In genomic region chr3:130725746-130726145, GRCh38 we compare ENCODE assay signal across 20 cellular contexts.
"Had no signal": no experiment of that assay in that cellular context is flagged by ENCODE, and none has a peak within 500 bp of the region (broad histone marks: within the 10 kb centered on the region; RNA-seq: fewer than 3 reads in every experiment).

No MANE protein-coding gene starts in this region.

- H3K27me3 ChIP-seq: ovary, upper lobe of left lung had no signal

- DNase-seq: activated B cell treated with CpG ODN at 0.5 μM for 24 hours; activated CD4-positive, alpha-beta T cell treated with anti-CD3 and anti-CD28 coated beads for 36 hours; activated CD4-positive, alpha-beta T cell treated with anti-CD3 and anti-CD28 coated beads, Interleukin-2, amount 50 U/mL, for 4 hours; activated CD8-positive, alpha-beta memory T cell treated with anti-CD3 and anti-CD28 coated beads, Interleukin-2, amount 50 U/mL, for 48 hours; activated naive CD4-positive, alpha-beta T cell treated with Interleukin-2 at 50 U/mL for 16 hours; activated naive CD8-positive, alpha-beta T cell treated with anti-CD3 and anti-CD28 coated beads for 36 hours; activated T-cell treated with anti-CD3 and anti-CD28 coated beads, Interleukin-2, amount 50 U/mL, for 4 hours; amygdala; glutamatergic neuron; hippocampal formation; left ventricle myocardium inferior; midbrain; ovary; right cardiac atrium; stimulated activated CD4-positive, alpha-beta T cell treated with anti-CD3 and anti-CD28 coated beads, Interleukin-12 subunit alpha, Interleukin-12 subunit beta, amount 100 ng/mL, for 4 hours; stimulated activated CD4-positive, alpha-beta T cell treated with anti-CD3 and anti-CD28 coated beads, Interleukin-4, amount 100 ng/mL, for 4 hours; stimulated activated naive CD8-positive, alpha-beta T cell treated with anti-CD3 and anti-CD28 coated beads, Interleukin-15, Interleukin-2, amounts not matched to agents 100 U/mL and 50 U/mL, for 24 hours; T-helper 17 cell; upper lobe of left lung had no signal

- H3K4me3 ChIP-seq: left ventricle myocardium inferior, ovary, upper lobe of left lung had no signal

- H3K9me3 ChIP-seq: left ventricle myocardium inferior, ovary, upper lobe of left lung had no signal

- ATAC-seq: activated CD4-positive, alpha-beta T cell treated with anti-CD3 and anti-CD28 coated beads for 36 hours; activated T-cell treated with anti-CD3 and anti-CD28 coated beads, Interleukin-2, amount 50 U/mL, for 4 hours; natural killer cell treated with Interleukin-12 subunit alpha and Interleukin-12 subunit beta and Interleukin-15 and Interleukin-18, amount 100 ng/mL, for 72 hours; right cardiac atrium; stimulated activated naive CD8-positive, alpha-beta T cell treated with anti-CD3 and anti-CD28 coated beads, Interleukin-15, Interleukin-2, amounts not matched to agents 100 U/mL and 50 U/mL, for 24 hours; T-helper 17 cell had no signal

- H3K36me3 ChIP-seq: ovary had no signal
